ENCODE assay signal across 26 cellular contexts in the genomic region with DNA sequence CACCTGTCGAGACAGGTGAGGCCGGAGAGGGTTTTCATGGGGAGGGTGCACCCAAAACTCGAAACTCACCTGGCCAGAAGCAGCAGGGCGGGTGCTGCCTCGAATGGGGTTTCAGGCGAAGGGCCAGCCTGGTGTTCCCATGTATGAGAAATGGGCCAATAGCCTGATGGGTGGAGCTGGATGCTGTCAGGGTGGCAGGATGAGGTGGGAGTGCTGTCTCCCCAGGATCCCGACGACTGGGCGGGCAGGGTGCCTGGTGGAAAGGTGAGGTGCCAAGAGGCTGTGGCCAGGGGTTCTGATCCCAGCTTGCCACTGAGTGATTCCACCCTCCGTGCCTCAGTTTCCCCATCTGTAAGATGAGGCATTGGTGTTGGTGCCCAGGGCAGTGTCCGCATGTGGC. TPM values are rescaled to one million over a fixed set of nuclear protein-coding genes. Genes with fewer than 3 reads are reported as not detected.
DNase-seq lines count a peak whose midpoint lies in the region; ATAC-seq, FAIRE-seq and TF ChIP-seq lines count a peak whose summit lies in the region.
"Had no signal": no experiment of that assay in that cellular context is flagged by ENCODE, and none has a peak within 500 bp of the region (broad histone marks: within the 10 kb centered on the region; RNA-seq: fewer than 3 reads in every experiment).

No MANE protein-coding gene starts in this region.

- H3K9me3 ChIP-seq in IMR-90 (ENCODE audit: control insufficient read depth, insufficient read depth, low read length) (no peaks in the 10 kb centered on the region), keratinocyte (ENCODE audit: control insufficient read depth, low read depth, low read length) (no peaks in the 10 kb centered on the region), stomach (no peaks in the 10 kb centered on the region), gastroesophageal sphincter (no peaks in the 10 kb centered on the region)
- H3K9me3 ChIP-seq in naive thymus-derived CD4-positive, alpha-beta T cell (ENCODE audit: control insufficient read depth in 2 of 3, low read length in 3 of 3) = no peaks in the 10 kb centered on the region
- H3K9me3 ChIP-seq: breast epithelium, lower lobe of right lung, uterus had no signal

- no TSS peak for BruUV-seq in IMR-90 (replicated peaks; lab: Mats Ljungman, UMichigan)

- TF ChIP-seq RAD21 in IMR-90 (IDR thresholded peaks at IDR 0.05; ENCODE audit: low read length) = no peak

- H3K4me3 ChIP-seq in IMR-90 (ENCODE audit: insufficient read depth, low read depth, low read length) = no peak overlapping the region
- no peak overlapping the region for H3K4me3 ChIP-seq in keratinocyte (ENCODE audit: control insufficient read depth in 2 of 3, extremely low read depth in 1 of 3, insufficient read depth in 2 of 3, low read depth in 1 of 3, low read length in 3 of 3)
- no peak overlapping the region for H3K4me3 ChIP-seq in stomach
- H3K4me3 ChIP-seq in naive thymus-derived CD4-positive, alpha-beta T cell (ENCODE audit: low read length) = no peak overlapping the region
- H3K4me3 ChIP-seq in gastroesophageal sphincter = no peak overlapping the region
- H3K4me3 ChIP-seq: breast epithelium, lower lobe of right lung, SK-N-MC, uterus had no signal

- in situ Hi-C loops in IMR-90 (cut with MboI; ENCODE audit: low sequenced_read_pairs) = no loop called here

- H3K14ac ChIP-seq in IMR-90 (replicated peaks; ENCODE audit: low read depth, low read length) = no peak overlapping the region

- H3K4ac ChIP-seq in IMR-90 (ENCODE audit: low read depth, low read length) = 0 out of 2 replicates have a peak overlapping the region, but pooled peaks have one; percentile 90

- H2AFZ ChIP-seq in IMR-90 (replicated peaks; ENCODE audit: low read length, poor library complexity) = no peak overlapping the region
- no peak overlapping the region for H2AFZ ChIP-seq in keratinocyte (ENCODE audit: control insufficient read depth, low read length)

- POLR2A ChIA-PET in IMR-90 (lab: Charles Lee; ENCODE audit: unreplicated experiment) = no interaction called here
- POLR2A ChIA-PET in naive thymus-derived CD4-positive, alpha-beta T cell (lab: Charles Lee) = no interaction called here

- H2AK9ac ChIP-seq in IMR-90 (replicated peaks; ENCODE audit: low read depth, low read length, poor library complexity) = peak overlapping the region; percentile 81

- H3K4me3 Mint-ChIP-seq in naive thymus-derived CD4-positive, alpha-beta T cell = no peak overlapping the region
- H3K4me3 Mint-ChIP-seq: activated naive CD8-positive, alpha-beta T cell treated with anti-CD3 and anti-CD28 coated beads for 36 hours; activated T-cell treated with anti-CD3 and anti-CD28 coated beads, Interleukin-2, amount 50 U/mL, for 24 hours; nephron had no signal

- peak overlapping the region; percentile 65 for H2AK5ac ChIP-seq in IMR-90 (ENCODE audit: low read depth, low read length)

- no peak overlapping the region for H2BK120ac ChIP-seq in IMR-90 (ENCODE audit: low read depth, low read length)

- no peak overlapping the region for H4K8ac ChIP-seq in IMR-90 (ENCODE audit: low read depth in 2 of 2, low read length in 2 of 2)

- H4K20me1 ChIP-seq in IMR-90 (ENCODE audit: insufficient read depth, low read length) (no peaks in the 10 kb centered on the region), keratinocyte (ENCODE audit: control insufficient read depth, extremely low read depth, insufficient read depth, low read length) (no peaks in the 10 kb centered on the region)

- no peak for TF ChIP-seq POLR2A in IMR-90 (IDR thresholded peaks at IDR 0.05; ENCODE audit: low read depth, low read length)
- no peak for TF ChIP-seq POLR2A in stomach (IDR thresholded peaks at IDR 0.05)
- no peak for TF ChIP-seq POLR2A in gastroesophageal sphincter (IDR thresholded peaks at IDR 0.05)

- DNase-seq in IMR-90 (no peak), epithelial cell of prostate (ENCODE audit: low read depth, low spot score) (no peak), keratinocyte (ENCODE audit: low read depth, low spot score) (no peak), stomach (no peak), NCI-H187 (lab: John Stamatoyannopoulos, UW) (no peak), GM03348 (ENCODE audit: low spot score) (no peak)
- DNase-seq in naive thymus-derived CD4-positive, alpha-beta T cell = no peak
- DNase-seq: ACHN; activated CD4-positive, alpha-beta T cell treated with anti-CD3 and anti-CD28 coated beads, Interleukin-2, amount 50 U/mL, for 1 hour; activated CD4-positive, CD25-positive, alpha-beta regulatory T cell; activated effector memory CD4-positive, alpha-beta T cell treated with anti-CD3 and anti-CD28 coated beads, Interleukin-2, amount 50 U/mL, for 16 hours; activated naive CD8-positive, alpha-beta T cell treated with anti-CD3 and anti-CD28 coated beads for 36 hours; activated T-cell treated with anti-CD3 and anti-CD28 coated beads, Interleukin-2, amount 50 U/mL, for 24 hours; anterior cingulate cortex; NCI-H146; NCI-H446; NCI-H748 treated with DMSO at 0.1 percent for 48 hours; stimulated activated naive CD4-positive, alpha-beta T cell; T-helper 1 cell; uterus had no signal

- no peak overlapping the region for H3K56ac ChIP-seq in IMR-90 (ENCODE audit: extremely low read depth, insufficient read depth, low read length)

- ATAC-seq in IMR-90 (ENCODE audit: low read depth) (no peak), gastroesophageal sphincter (no peak)
- ATAC-seq in naive thymus-derived CD4-positive, alpha-beta T cell = no peak

- no peak overlapping the region for H3K23ac ChIP-seq in IMR-90 (ENCODE audit: low read depth, low read length)

- no peak overlapping the region for H3K27ac Mint-ChIP-seq in naive thymus-derived CD4-positive, alpha-beta T cell
- H3K27ac Mint-ChIP-seq: activated naive CD8-positive, alpha-beta T cell treated with anti-CD3 and anti-CD28 coated beads for 36 hours; activated T-cell treated with anti-CD3 and anti-CD28 coated beads, Interleukin-2, amount 50 U/mL, for 24 hours; nephron had no signal

- H3K4me2 ChIP-seq in IMR-90 (ENCODE audit: low read depth, low read length) = no peak overlapping the region
- no peak overlapping the region for H3K4me2 ChIP-seq in keratinocyte (ENCODE audit: control insufficient read depth, extremely low read depth, insufficient read depth, low read depth, low read length)

- no peak for FAIRE-seq in keratinocyte (lab: Jason Lieb, UNC)
- FAIRE-seq: GM12891 had no signal

- H3K18ac ChIP-seq in IMR-90 (ENCODE audit: low read depth, low read length) = no peak overlapping the region

- dilution Hi-C loops in IMR-90 (cut with HindIII; ENCODE audit: low sequenced_read_pairs, unreplicated experiment) (no loop called here), keratinocyte (cut with MboI; ENCODE audit: extremely low pct_ligation_motif_present, low sequenced_read_pairs) (no loop called here)

- no peak overlapping the region for H4K91ac ChIP-seq in IMR-90 (ENCODE audit: insufficient read depth, low read depth, low read length)

- TF ChIP-seq CTCF in IMR-90 (conservative IDR thresholded peaks at IDR 0.05; ENCODE audit: low read depth, low read length) (no peak), keratinocyte (optimal IDR thresholded peaks at IDR 0.05 in 1 of 3, IDR thresholded peaks at IDR 0.05 in 1 of 3, conservative IDR thresholded peaks at IDR 0.05 in 1 of 3; ENCODE audit: extremely low read depth in 1 of 3, insufficient read depth in 2 of 3, low read length in 3 of 3) (no peak), stomach (IDR thresholded peaks at IDR 0.05) (no peak), gastroesophageal sphincter (IDR thresholded peaks at IDR 0.05) (no peak)

- intact Hi-C loops in IMR-90 (cut with micrococcal nuclease) = no loop called here
- intact Hi-C loops in stomach (cut with DNase I; ENCODE audit: low total_unique reads) = no loop called here
- intact Hi-C loops in naive thymus-derived CD4-positive, alpha-beta T cell (cut with micrococcal nuclease) = no loop called here

- no peaks in the 10 kb centered on the region for H3K36me3 Mint-ChIP-seq in naive thymus-derived CD4-positive, alpha-beta T cell
- H3K36me3 Mint-ChIP-seq: activated naive CD8-positive, alpha-beta T cell treated with anti-CD3 and anti-CD28 coated beads for 36 hours had no signal

- no peak overlapping the region for H4K5ac ChIP-seq in IMR-90 (ENCODE audit: low read depth, low read length)

- no peak for TF ChIP-seq EP300 in stomach (IDR thresholded peaks at IDR 0.05)
- no peak for TF ChIP-seq EP300 in gastroesophageal sphincter (IDR thresholded peaks at IDR 0.05)

- H3K36me3 ChIP-seq in IMR-90 (ENCODE audit: control insufficient read depth, insufficient read depth, low read length) (no peaks in the 10 kb centered on the region), keratinocyte (ENCODE audit: control insufficient read depth in 2 of 2, extremely low read depth in 1 of 2, insufficient read depth in 2 of 2, low read length in 2 of 2) (no peaks in the 10 kb centered on the region), stomach (no peaks in the 10 kb centered on the region), gastroesophageal sphincter (no peaks in the 10 kb centered on the region)
- H3K36me3 ChIP-seq in naive thymus-derived CD4-positive, alpha-beta T cell (ENCODE audit: control insufficient read depth in 2 of 3, insufficient read depth in 3 of 3, low read length in 3 of 3) = no peaks in the 10 kb centered on the region
- H3K36me3 ChIP-seq: breast epithelium, lower lobe of right lung, uterus had no signal

- peaks cover 13% of the 10 kb centered on the region; the same call in 1 of the 2 replicates for H3K27me3 ChIP-seq in IMR-90 (ENCODE audit: control insufficient read depth, insufficient read depth, low read length)
- H3K27me3 ChIP-seq in keratinocyte (ENCODE audit: control insufficient read depth, extremely low read depth, insufficient read depth, low read length) = no peaks in the 10 kb centered on the region
- no peaks in the 10 kb centered on the region for H3K27me3 ChIP-seq in stomach
- H3K27me3 ChIP-seq in naive thymus-derived CD4-positive, alpha-beta T cell (ENCODE audit: control insufficient read depth in 2 of 2, insufficient read depth in 2 of 2, low read length in 2 of 2) = no peaks in the 10 kb centered on the region
- H3K27me3 ChIP-seq in gastroesophageal sphincter = peaks cover 4% of the 10 kb centered on the region
- H3K27me3 ChIP-seq: breast epithelium, uterus had no signal

- no peaks in the 10 kb centered on the region for H3K4me1 Mint-ChIP-seq in naive thymus-derived CD4-positive, alpha-beta T cell
- H3K4me1 Mint-ChIP-seq: activated naive CD8-positive, alpha-beta T cell treated with anti-CD3 and anti-CD28 coated beads for 36 hours had no signal

- peaks cover 16% of the 10 kb centered on the region for H3K9me1 ChIP-seq in IMR-90 (ENCODE audit: insufficient read depth, low read length)
- no peaks in the 10 kb centered on the region for H3K9me1 ChIP-seq in keratinocyte (ENCODE audit: control insufficient read depth, extremely low read depth, insufficient read depth, low read length)

- no peak overlapping the region for H2BK20ac ChIP-seq in IMR-90 (ENCODE audit: low read depth, low read length)

- H3K9ac ChIP-seq in IMR-90 (ENCODE audit: low read depth, low read length) (no peak overlapping the region), keratinocyte (ENCODE audit: control insufficient read depth, extremely low read depth, insufficient read depth, low read length) (peak overlapping the region; percentile 78)

- no peaks in the 10 kb centered on the region for H3K9me3 Mint-ChIP-seq in naive thymus-derived CD4-positive, alpha-beta T cell
- H3K9me3 Mint-ChIP-seq: activated naive CD8-positive, alpha-beta T cell treated with anti-CD3 and anti-CD28 coated beads for 36 hours; activated T-cell treated with anti-CD3 and anti-CD28 coated beads, Interleukin-2, amount 50 U/mL, for 24 hours; nephron had no signal

- CTCF ChIA-PET in IMR-90 (lab: Yijun Ruan, JAX) = no interaction called here
- CTCF ChIA-PET in naive thymus-derived CD4-positive, alpha-beta T cell (lab: Charles Lee) = no interaction called here

- H3K4me1 ChIP-seq in IMR-90 (ENCODE audit: control insufficient read depth, insufficient read depth, low read length) (peaks cover 9% of the 10 kb centered on the region), keratinocyte (ENCODE audit: control insufficient read depth, extremely low read depth, insufficient read depth, low read length) (peaks cover 47% of the 10 kb centered on the region), stomach (peaks cover 22 to 39% (median 29%) of the 10 kb centered on the region in 4 donors), gastroesophageal sphincter (peaks cover 0 to 21% (median 8%) of the 10 kb centered on the region in 3 donors)
- no peaks in the 10 kb centered on the region for H3K4me1 ChIP-seq in naive thymus-derived CD4-positive, alpha-beta T cell (ENCODE audit: control insufficient read depth in 2 of 2, insufficient read depth in 2 of 2, low read length in 2 of 2)
- H3K4me1 ChIP-seq: breast epithelium, uterus had no signal

- 93% methylated on average over 7 of the region's 11 CpGs; no CpG with 5 or more reads in 1 of the 2 experiments for WGBS in IMR-90 (ENCODE audit: extremely low coverage in 2 of 2, insufficient read length in 1 of 2), 2 experiments
- WGBS in stomach, 5 donors = 60 to 83% (median 64%) methylated on average over 11 of the region's 11 CpGs
- no CpG with 5 or more reads among the region's 11 CpGs for WGBS in gastroesophageal sphincter (ENCODE audit: low coverage in 1 of 2), 2 donors

- H3K79me1 ChIP-seq in IMR-90 (ENCODE audit: low read depth in 1 of 2, low read length in 2 of 2) = no peaks in the 10 kb centered on the region

- H3K27ac ChIP-seq in IMR-90 (ENCODE audit: insufficient read depth, low read length) (no peak overlapping the region), epithelial cell of prostate (peak overlapping the region; percentile 94), keratinocyte (ENCODE audit: control insufficient read depth, insufficient read depth, low read length) (peak overlapping the region; percentile 87), stomach (peak overlapping the region in 4 of 5 donors; percentile 46 to 72 (median 65)), gastroesophageal sphincter (no peak overlapping the region)
- H3K27ac ChIP-seq in naive thymus-derived CD4-positive, alpha-beta T cell (ENCODE audit: low read depth, low read length) = no peak overlapping the region
- H3K27ac ChIP-seq: breast epithelium, lower lobe of right lung, SK-N-MC, uterus had no signal

- 0 out of 3 replicates have a peak overlapping the region, but pooled peaks have one; percentile 12 for H2BK15ac ChIP-seq in IMR-90 (ENCODE audit: low read depth, low read length)

- H2BK5ac ChIP-seq in IMR-90 (ENCODE audit: low read depth, low read length, poor library complexity, severe bottlenecking) = no peak overlapping the region

- H3K79me2 ChIP-seq in keratinocyte (ENCODE audit: control insufficient read depth, insufficient read depth, low read length) = no peaks in the 10 kb centered on the region

- peaks cover 0 to 3% (median 0%) of the 10 kb centered on the region in 5 donors for H3K27me3 Mint-ChIP-seq in naive thymus-derived CD4-positive, alpha-beta T cell
- H3K27me3 Mint-ChIP-seq: activated naive CD8-positive, alpha-beta T cell treated with anti-CD3 and anti-CD28 coated beads for 36 hours; activated T-cell treated with anti-CD3 and anti-CD28 coated beads, Interleukin-2, amount 50 U/mL, for 24 hours had no signal

RNA-seq across cellular contexts. Expression of a gene that starts 16.8 kb away (rescaled TPM):
- 1.4 and 1.6 TPM in 2 replicates for total RNA-seq in IMR-90 (2012; rRNA removed)
- polyA plus RNA-seq in IMR-90 (2012; rRNA removed) = 2.2 and 2.3 TPM in 2 replicates
- 2.4 and 2.5 TPM in 2 replicates for polyA plus RNA-seq in IMR-90 (2012; cell fraction: cytosol; rRNA removed)
- polyA plus RNA-seq in IMR-90 (2012; cell fraction: nucleus; rRNA removed; ENCODE audit: low replicate concordance) = 7.2 and 19.2 TPM in 2 replicates
- polyA plus RNA-seq in keratinocyte = 12.0 to 22.1 TPM (median 12.3 TPM) in 3 replicates
- polyA plus RNA-seq in keratinocyte (2011; ENCODE audit: low read depth) = 4.0 TPM
- polyA plus RNA-seq in keratinocyte (2011; cell fraction: cytosol; rRNA removed) = 3.3 and 7.9 TPM in 2 replicates
- polyA plus RNA-seq in keratinocyte (2011; cell fraction: nucleus; rRNA removed) = 28.3 and 44.2 TPM in 2 replicates
- polyA plus RNA-seq in keratinocyte (2012; ENCODE audit: low replicate concordance) = 7.2 and 21.2 TPM in 2 replicates
- polyA minus RNA-seq in keratinocyte = 22.2 to 29.7 TPM (median 27.2 TPM) in 3 replicates
- polyA minus RNA-seq in keratinocyte (2011; cell fraction: cytosol; rRNA and poly(A)+ RNA removed) = 35.5 TPM
- polyA minus RNA-seq in keratinocyte (2011; cell fraction: nucleus; rRNA and poly(A)+ RNA removed) = 48.6 and 60.5 TPM in 2 replicates
- total RNA-seq in stomach = 10 to 100 TPM; 22.8 to 96.2 (median 52.5) TPM
- polyA plus RNA-seq in stomach = 10 to 100 TPM; 12.0 to 18.2 (median 13.9) TPM
- total RNA-seq in naive thymus-derived CD4-positive, alpha-beta T cell = 100 to 1,000 TPM in 1 of 5 experiments, 10 to 100 TPM in 4; 33.8 to 120 (median 41.2) TPM
- 10 to 100 TPM in 1 of 2 donors, 1 to 10 TPM in 1; 6.5 to 12.1 TPM for polyA plus RNA-seq in naive thymus-derived CD4-positive, alpha-beta T cell
- 10 to 100 TPM in 3 of 4 donors, 1 to 10 TPM in 1; 9.6 to 12.9 (median 12.6) TPM for total RNA-seq in gastroesophageal sphincter

RNA-seq across cellular contexts. Expression of a gene that starts 23.7 kb away (rescaled TPM):
- under 0.01 TPM in 2 replicates for total RNA-seq in IMR-90 (2012; rRNA removed)
- 0.07 and 0.10 TPM in 2 replicates for polyA plus RNA-seq in IMR-90 (2012; rRNA removed)
- 0.05 and 0.08 TPM in 2 replicates for polyA plus RNA-seq in IMR-90 (2012; cell fraction: cytosol; rRNA removed)
- polyA plus RNA-seq in IMR-90 (2012; cell fraction: nucleus; rRNA removed; ENCODE audit: low replicate concordance) = 0.08 TPM in 2 replicates
- 0.94 to 3.0 TPM (median 1.1 TPM) in 3 replicates for polyA plus RNA-seq in keratinocyte
- polyA plus RNA-seq in keratinocyte (2011; ENCODE audit: low read depth) = 3.8 TPM
- 1.1 and 2.0 TPM in 2 replicates for polyA plus RNA-seq in keratinocyte (2011; cell fraction: cytosol; rRNA removed)
- polyA plus RNA-seq in keratinocyte (2011; cell fraction: nucleus; rRNA removed) = 1.5 and 3.6 TPM in 2 replicates
- polyA plus RNA-seq in keratinocyte (2012; ENCODE audit: low replicate concordance) = 1.3 and 9.7 TPM in 2 replicates
- 0.80 to 5.3 TPM (median 3.7 TPM) in 3 replicates for polyA minus RNA-seq in keratinocyte
- polyA minus RNA-seq in keratinocyte (2011; cell fraction: cytosol; rRNA and poly(A)+ RNA removed) = 1.7 TPM
- 1.6 and 4.2 TPM in 2 replicates for polyA minus RNA-seq in keratinocyte (2011; cell fraction: nucleus; rRNA and poly(A)+ RNA removed)
- total RNA-seq in stomach = 10 to 100 TPM in 2 of 5 donors, 1 to 10 TPM in 3; 3.1 to 28.0 (median 9.4) TPM
- 1 to 10 TPM; 2.3 to 5.8 (median 2.4) TPM for polyA plus RNA-seq in stomach
- 1 to 10 TPM in 4 of 5 experiments, under 1 TPM in 1; 0.22 to 4.9 (median 3.1) TPM for total RNA-seq in naive thymus-derived CD4-positive, alpha-beta T cell
- 1 to 10 TPM in 1 of 2 donors, under 1 TPM in 1; 0.99 to 5.8 TPM for polyA plus RNA-seq in naive thymus-derived CD4-positive, alpha-beta T cell
- 10 to 100 TPM in 1 of 4 donors, 1 to 10 TPM in 3; 5.0 to 13.5 (median 8.0) TPM for total RNA-seq in gastroesophageal sphincter

Comparison
In these comparisons a context has a peak if more than half of its experiments do, and no peak if none do; other contexts are left out.
1. H3K27ac ChIP-seq: peak in epithelial cell of prostate (single experiment), keratinocyte (single experiment) and stomach (4 of 5); none in IMR-90 (single experiment), naive thymus-derived CD4-positive, alpha-beta T cell (single experiment) and gastroesophageal sphincter (0 of 4).